In the genomic region with DNA sequence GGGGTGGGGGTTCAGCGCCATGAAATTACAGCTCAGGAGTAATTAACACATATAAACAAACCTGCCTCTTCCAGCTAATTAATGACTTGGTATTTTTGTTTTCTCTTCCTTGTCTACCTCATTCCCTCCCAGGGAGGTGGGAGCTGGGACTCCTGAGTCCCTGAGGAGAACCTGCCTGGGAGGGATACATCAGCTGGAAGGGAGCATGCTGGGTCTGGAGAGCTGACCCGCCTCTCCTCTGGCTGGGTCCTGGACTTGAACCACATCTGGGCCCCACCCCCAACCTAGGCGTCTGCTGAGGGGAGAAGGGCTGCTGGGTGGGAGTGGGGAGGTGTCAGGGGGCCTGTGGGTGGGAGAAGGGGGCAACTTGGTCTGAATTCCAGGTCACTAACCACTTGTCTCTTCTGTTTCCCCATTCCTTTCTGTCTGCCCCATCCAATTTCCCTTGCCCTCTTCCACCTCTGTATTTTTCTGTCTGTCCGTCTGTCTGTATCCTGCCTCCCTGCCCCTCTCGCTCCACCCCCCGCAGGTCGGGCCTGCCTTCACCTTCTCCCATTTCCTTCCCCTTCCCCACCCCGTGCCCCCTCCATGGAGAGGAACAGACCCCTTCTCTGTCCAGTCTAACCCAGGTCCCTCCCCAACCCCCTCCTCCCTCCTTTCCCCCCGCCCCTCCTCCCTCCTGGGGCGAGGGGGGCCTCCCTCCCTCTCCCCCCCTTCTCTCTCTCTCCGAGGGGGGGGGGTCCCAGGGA, we compare ENCODE assay signal across 11 cellular contexts. TPM values are rescaled to one million over a fixed set of nuclear protein-coding genes. Genes with fewer than 3 reads are reported as not detected.
DNase-seq lines count a peak whose midpoint lies in the region; ATAC-seq and TF ChIP-seq lines count a peak whose summit lies in the region.
"Had no signal": no experiment of that assay in that cellular context is flagged by ENCODE, and none has a peak within 500 bp of the region (broad histone marks: within the 10 kb centered on the region; RNA-seq: fewer than 3 reads in every experiment).

Gene NLGN2, plus strand, starts transcription at position 363 of the 749 bp plus-strand sequence. CDS start 411 bp downstream, outside the sequence.

- no peak within 1 kb of the TSS for H3K9ac ChIP-seq in smooth muscle cell (ENCODE audit: low read depth)

- no peak within 1 kb of the TSS for H2AFZ ChIP-seq in smooth muscle cell (ENCODE audit: low read depth)

- no peak within 1 kb of the TSS for H3K4me2 ChIP-seq in smooth muscle cell

- H3K79me2 ChIP-seq in smooth muscle cell (ENCODE audit: low read depth) = peaks cover 4% of the 10 kb centered on the region

- WGBS in gastroesophageal sphincter (ENCODE audit: low coverage in 1 of 2), 2 donors = 50 to 72% methylated on average over 4 to 5 of the region's 11 CpGs
- WGBS in smooth muscle cell (ENCODE audit: low lambda C conversion rate) = 67% methylated on average over 6 of the region's 11 CpGs

- H3K27me3 ChIP-seq in gastroesophageal sphincter = no peaks in the 10 kb centered on the region
- H3K27me3 ChIP-seq in smooth muscle cell (ENCODE audit: low read depth) = no peaks in the 10 kb centered on the region
- H3K27me3 ChIP-seq: brain microvascular endothelial cell, upper lobe of left lung had no signal

- DNase-seq in ELF-1 (ENCODE audit: low read depth, low spot score) (peak; percentile 12), T-cell (no peak), smooth muscle cell (lab: John Stamatoyannopoulos, UW; ENCODE audit: unreplicated experiment) (no peak), DMS79 (lab: John Stamatoyannopoulos, UW) (no peak), NCI-H1436 treated with DMSO at 0.1 percent for 48 hours (lab: John Stamatoyannopoulos, UW) (no peak)
- DNase-seq: brain microvascular endothelial cell, NCI-H1930, psoas muscle had no signal

- H3K4me1 ChIP-seq in gastroesophageal sphincter = peaks cover 4 to 42% (median 18%) of the 10 kb centered on the region in 3 donors
- peaks cover 12% of the 10 kb centered on the region for H3K4me1 ChIP-seq in smooth muscle cell (ENCODE audit: low read depth)

- no peak within 1 kb of the TSS for H3K4me3 ChIP-seq in gastroesophageal sphincter
- no peak within 1 kb of the TSS for H3K4me3 ChIP-seq in smooth muscle cell

- no peaks in the 10 kb centered on the region for H3K9me3 ChIP-seq in gastroesophageal sphincter
- no peaks in the 10 kb centered on the region for H3K9me3 ChIP-seq in smooth muscle cell (replicated peaks; ENCODE audit: low read depth)
- H3K9me3 ChIP-seq: psoas muscle, upper lobe of left lung had no signal

- no peak for TF ChIP-seq CTCF in gastroesophageal sphincter (IDR thresholded peaks at IDR 0.05)
- TF ChIP-seq CTCF in smooth muscle cell (IDR thresholded peaks at IDR 0.05; ENCODE audit: borderline replicate concordance, insufficient read depth, poor library complexity, severe bottlenecking) = no peak

- POLR2A ChIA-PET in T-cell (lab: Charles Lee) = no interaction called here

- H3K27me3 Mint-ChIP-seq in T-cell = peaks cover 0 to 1% of the 10 kb centered on the region in 2 donors

- no peaks in the 10 kb centered on the region for H3F3A ChIP-seq in smooth muscle cell (ENCODE audit: low read depth)

- peak within 1 kb of the TSS in 1 of 4 donors; percentile 95 for H3K27ac ChIP-seq in gastroesophageal sphincter
- no peak within 1 kb of the TSS for H3K27ac ChIP-seq in smooth muscle cell (ENCODE audit: low read depth)
- H3K27ac ChIP-seq: brain microvascular endothelial cell, psoas muscle, upper lobe of left lung had no signal

- H3K36me3 Mint-ChIP-seq in T-cell = no peaks in the 10 kb centered on the region

- CTCF ChIA-PET in T-cell (lab: Charles Lee) = no interaction called here

- no peak for TF ChIP-seq POLR2A in gastroesophageal sphincter (IDR thresholded peaks at IDR 0.05)

- peak within 1 kb of the TSS; percentile 72 to 74 for H3K27ac Mint-ChIP-seq in T-cell

- H3K36me3 ChIP-seq in gastroesophageal sphincter = peaks cover 0 to 31% of the 10 kb centered on the region in 2 donors
- no peaks in the 10 kb centered on the region for H3K36me3 ChIP-seq in smooth muscle cell (ENCODE audit: low read depth)

- H3K4me3 Mint-ChIP-seq in T-cell = peak within 1 kb of the TSS; percentile 6 to 90 (median 39)

- TF ChIP-seq EP300 in gastroesophageal sphincter (IDR thresholded peaks at IDR 0.05) = no peak

- peaks cover 12 to 25% (median 15%) of the 10 kb centered on the region in 3 donors for H3K4me1 Mint-ChIP-seq in T-cell

- H3K9me3 Mint-ChIP-seq in T-cell = no peaks in the 10 kb centered on the region

- H4K20me1 ChIP-seq in smooth muscle cell (ENCODE audit: low read depth) = peaks cover 25% of the 10 kb centered on the region

- ATAC-seq in T-cell (replicated peaks in 1 of 4) = no peak
- ATAC-seq in gastroesophageal sphincter = no peak
- ATAC-seq in HG02642 (IDR thresholded peaks at IDR 0.05; ENCODE audit: poor library complexity, unreplicated experiment) = no peak
- ATAC-seq: psoas muscle had no signal

RNA-seq across cellular contexts. Expression of gene NLGN2, which starts in this region (rescaled TPM):
- total RNA-seq in T-cell (1 to 10 TPM; 6.8 to 8.9 (median 8.4) TPM), gastroesophageal sphincter (10 to 100 TPM in 3 of 4 donors, 1 to 10 TPM in 1; 9.9 to 28.4 (median 14.4) TPM), smooth muscle cell (15.1 and 20.9 TPM in 2 replicates)
- 10.8 and 11.9 TPM in 2 replicates for polyA plus RNA-seq in smooth muscle cell
